Comparison of ENCODE assay signal across 1 cellular context in genomic region chr5:136053336-136054121, GRCh38.
TF ChIP-seq lines count a peak whose summit lies in the region.

No MANE protein-coding gene starts in this region.

TF ChIP-seq in HEK293, 187 proteins besides CTCF, POLR2A, EP300 and RAD21 (continued from another document and continues in another):
- no peak for TF ChIP-seq PRDM4 (tag by site-specific recombination; IDR thresholded peaks at IDR 0.05)
- TF ChIP-seq ZBTB7A (tag by site-specific recombination; IDR thresholded peaks at IDR 0.05; ENCODE audit: low read depth), result no peak
- no peak for TF ChIP-seq ZNF37A (tag by site-specific recombination; IDR thresholded peaks at IDR 0.05)
- no peak; the same call in 1 of the 2 replicates for TF ChIP-seq ZNF623 (tag by site-specific recombination; IDR thresholded peaks at IDR 0.05)
- TF ChIP-seq WT1 (tag by site-specific recombination; IDR thresholded peaks at IDR 0.05), result no peak
- TF ChIP-seq ZNF513 (tag by site-specific recombination; IDR thresholded peaks at IDR 0.05), result no peak
- TF ChIP-seq ZNF362 (tag by site-specific recombination; IDR thresholded peaks at IDR 0.05), result no peak
- no peak for TF ChIP-seq ZNF433 (tag by site-specific recombination; IDR thresholded peaks at IDR 0.05; ENCODE audit: low read depth)
- TF ChIP-seq KLF9 (tag by site-specific recombination; IDR thresholded peaks at IDR 0.05; ENCODE audit: low read depth), result no peak
- TF ChIP-seq YY1 (tag by site-specific recombination; IDR thresholded peaks at IDR 0.05), result no peak
- no peak for TF ChIP-seq PBX3 (CRISPR knock-in tag; IDR thresholded peaks at IDR 0.05)
- no peak for TF ChIP-seq ZSCAN30 (tag by site-specific recombination; IDR thresholded peaks at IDR 0.05)
- no peak for TF ChIP-seq BCL11B (tag by site-specific recombination; IDR thresholded peaks at IDR 0.05; ENCODE audit: low read depth)
- no peak for TF ChIP-seq MEIS1 (CRISPR knock-in tag; IDR thresholded peaks at IDR 0.05; ENCODE audit: borderline replicate concordance)
- TF ChIP-seq ZNF704 (tag by site-specific recombination; IDR thresholded peaks at IDR 0.05), result no peak
- TF ChIP-seq ZNF146 (tag by site-specific recombination; IDR thresholded peaks at IDR 0.05), result no peak
- no peak for TF ChIP-seq ZNF560 (tag by site-specific recombination; IDR thresholded peaks at IDR 0.05; ENCODE audit: borderline replicate concordance)
- TF ChIP-seq GLI4 (tag by site-specific recombination; IDR thresholded peaks at IDR 0.05), result no peak
- TF ChIP-seq ZNF624 (tag by site-specific recombination; IDR thresholded peaks at IDR 0.05), result no peak
- TF ChIP-seq ZFHX2 (tag by site-specific recombination; conservative IDR thresholded peaks at IDR 0.05), result no peak; the same call in 1 of the 2 replicates
- no peak for TF ChIP-seq SCRT1 (tag by site-specific recombination; IDR thresholded peaks at IDR 0.05; ENCODE audit: borderline replicate concordance)
- TF ChIP-seq ZNF707 (tag by site-specific recombination; IDR thresholded peaks at IDR 0.05), result no peak
- TF ChIP-seq ZBTB10 (tag by site-specific recombination; IDR thresholded peaks at IDR 0.05), result no peak
- no peak for TF ChIP-seq KLF16 (tag by site-specific recombination; IDR thresholded peaks at IDR 0.05)
- TF ChIP-seq ZBTB48 (tag by site-specific recombination; IDR thresholded peaks at IDR 0.05), result no peak
- TF ChIP-seq ZNF530 (tag by site-specific recombination; IDR thresholded peaks at IDR 0.05; ENCODE audit: low read depth), result no peak
- TF ChIP-seq KLF17 (tag by site-specific recombination; IDR thresholded peaks at IDR 0.05), result peak; percentile 64; the same call in 1 of the 2 replicates
- no peak for TF ChIP-seq AEBP2 (tag by site-specific recombination; IDR thresholded peaks at IDR 0.05; ENCODE audit: borderline replicate concordance)
- TF ChIP-seq ZNF280C (tag by site-specific recombination; IDR thresholded peaks at IDR 0.05), result no peak
- TF ChIP-seq GLIS1 (tag by site-specific recombination; IDR thresholded peaks at IDR 0.05), result peak; percentile 84
- no peak for TF ChIP-seq ZNF354C (tag by site-specific recombination; IDR thresholded peaks at IDR 0.05; ENCODE audit: borderline replicate concordance, low read depth)
- TF ChIP-seq ZNF785 (tag by site-specific recombination; IDR thresholded peaks at IDR 0.05), result no peak
- TF ChIP-seq ZNF664 (tag by site-specific recombination; IDR thresholded peaks at IDR 0.05), result no peak
- TF ChIP-seq ZNF549 (tag by site-specific recombination; IDR thresholded peaks at IDR 0.05), result no peak
- TF ChIP-seq ZNF843 (tag by site-specific recombination; IDR thresholded peaks at IDR 0.05), result no peak
- TF ChIP-seq ZNF302 (tag by site-specific recombination; IDR thresholded peaks at IDR 0.05; ENCODE audit: low read depth), result no peak
- no peak for TF ChIP-seq ZNF202 (tag by site-specific recombination; IDR thresholded peaks at IDR 0.05; ENCODE audit: borderline replicate concordance)
- TF ChIP-seq ZNF2 (tag by site-specific recombination; IDR thresholded peaks at IDR 0.05), result no peak
- TF ChIP-seq KLF1 (tag by site-specific recombination; IDR thresholded peaks at IDR 0.05), result no peak
- no peak for TF ChIP-seq ZNF626 (tag by site-specific recombination; IDR thresholded peaks at IDR 0.05)
- TF ChIP-seq ZFP41 (tag by site-specific recombination; IDR thresholded peaks at IDR 0.05; ENCODE audit: borderline replicate concordance), result no peak
- TF ChIP-seq ZNF114 (tag by site-specific recombination; IDR thresholded peaks at IDR 0.05), result no peak
- no peak for TF ChIP-seq GLI2 (tag by site-specific recombination; IDR thresholded peaks at IDR 0.05; ENCODE audit: borderline replicate concordance, low read depth)
- no peak for TF ChIP-seq ZNF211 (tag by site-specific recombination; IDR thresholded peaks at IDR 0.05; ENCODE audit: low read depth)
- TF ChIP-seq ZFP3 (tag by site-specific recombination; IDR thresholded peaks at IDR 0.05; ENCODE audit: low read depth), result no peak
- no peak for TF ChIP-seq ZNF600 (tag by site-specific recombination; IDR thresholded peaks at IDR 0.05)
- TF ChIP-seq ZSCAN16 (tag by site-specific recombination; IDR thresholded peaks at IDR 0.05), result no peak
- peak; percentile 58 for TF ChIP-seq ZBTB21 (tag by site-specific recombination; IDR thresholded peaks at IDR 0.05)
- TF ChIP-seq ZBTB49 (tag by site-specific recombination; IDR thresholded peaks at IDR 0.05; ENCODE audit: low read depth), result no peak
